ENCODE assay signal across 7 cellular contexts in the genomic region with DNA sequence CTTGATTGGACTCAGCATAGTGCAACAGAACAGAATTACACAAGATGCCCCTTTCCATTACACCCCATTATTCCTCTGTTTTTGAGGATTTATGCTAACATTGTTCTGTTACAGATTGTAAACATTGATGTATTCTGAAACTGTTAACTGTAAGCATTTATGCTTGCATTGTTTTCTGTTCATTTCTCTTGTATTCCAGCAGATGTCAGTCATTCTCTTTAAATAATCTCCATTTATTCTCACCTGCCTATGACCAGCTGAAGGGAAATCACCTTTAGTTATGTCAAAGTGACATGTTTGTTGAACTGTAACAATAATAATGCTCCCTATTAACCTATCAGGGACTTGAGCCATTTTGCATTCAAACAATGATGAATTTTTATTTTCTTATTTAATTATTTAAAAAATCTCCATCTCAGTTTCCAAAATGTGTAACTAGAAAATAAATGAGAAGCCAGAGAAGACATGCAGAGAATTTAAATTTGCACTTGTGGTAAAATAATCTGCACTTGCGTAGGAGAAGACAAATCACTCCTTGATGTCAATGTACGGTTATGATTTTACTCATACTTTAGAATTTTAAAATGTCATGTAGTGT. TPM values are rescaled to one million over a fixed set of nuclear protein-coding genes. Genes with fewer than 3 reads are reported as not detected.
A peak's percentile ranks its signal among the peaks of the same experiment; 100 is the strongest.
DNase-seq lines count a peak whose midpoint lies in the region; ATAC-seq, FAIRE-seq and TF ChIP-seq lines count a peak whose summit lies in the region.

No MANE protein-coding gene starts in this region.

- H3K4me2 ChIP-seq in mesendoderm (ENCODE audit: low read length), result no peak overlapping the region

- H3K4me3 ChIP-seq in WERI-Rb-1 (ENCODE audit: low read depth, low read length), result no peak overlapping the region
- H3K4me3 ChIP-seq in mesendoderm (ENCODE audit: low read length), result no peak overlapping the region
- no peak overlapping the region for H3K4me3 ChIP-seq in sigmoid colon

- no peak overlapping the region for H3K56ac ChIP-seq in mesendoderm (ENCODE audit: low read length)

- H3K9me3 ChIP-seq in WERI-Rb-1 (ENCODE audit: severe bottlenecking), result no peaks in the 10 kb centered on the region
- no peaks in the 10 kb centered on the region for H3K9me3 ChIP-seq in sigmoid colon

- no peaks in the 10 kb centered on the region for H3K79me1 ChIP-seq in mesendoderm (ENCODE audit: low read length)

- H2AK5ac ChIP-seq in mesendoderm (ENCODE audit: low read length), result no peak overlapping the region

- H3K18ac ChIP-seq in mesendoderm (ENCODE audit: low read length), result no peak overlapping the region

- no peak for TF ChIP-seq POLR2A in GM12891 (IDR thresholded peaks at IDR 0.05; ENCODE audit: low read depth, low read length)
- no peak for TF ChIP-seq POLR2A in sigmoid colon (IDR thresholded peaks at IDR 0.05)

- no peaks in the 10 kb centered on the region for H3K79me2 ChIP-seq in mesendoderm (ENCODE audit: control insufficient read depth, insufficient read depth, low read length)

- no peak for TF ChIP-seq EP300 in sigmoid colon (IDR thresholded peaks at IDR 0.05)

- intact Hi-C loops in sigmoid colon (cut with DNase I), result loop anchor here (5.0 kb wide), 1 partner anchor 669 kb away; no protein-coding TSS in a partner anchor

- H4K8ac ChIP-seq in mesendoderm (ENCODE audit: low read depth, low read length), result no peak overlapping the region

- TF ChIP-seq CTCF in WERI-Rb-1 (IDR thresholded peaks at IDR 0.05; ENCODE audit: low read depth, low read length) (peak; percentile 27; the same call in 1 of the 2 replicates), sigmoid colon (IDR thresholded peaks at IDR 0.05) (peak in 1 of 4 experiments; percentile 26)

- no peak overlapping the region for H3K27ac ChIP-seq in WERI-Rb-1
- no peak overlapping the region for H3K27ac ChIP-seq in mesendoderm (ENCODE audit: low read depth, low read length)
- no peak overlapping the region for H3K27ac ChIP-seq in sigmoid colon

- FAIRE-seq in GM12891 (lab: Jason Lieb, UNC), result peak; percentile 77

- H3K9ac ChIP-seq in mesendoderm (ENCODE audit: low read length), result no peak overlapping the region

- H3K23ac ChIP-seq in mesendoderm (ENCODE audit: low read length), result no peak overlapping the region

- no peaks in the 10 kb centered on the region for H3K27me3 ChIP-seq in WERI-Rb-1 (ENCODE audit: insufficient read depth, low read depth, severe bottlenecking)
- no peaks in the 10 kb centered on the region for H3K27me3 ChIP-seq in mesendoderm (ENCODE audit: insufficient read depth, low read length, poor library complexity)
- H3K27me3 ChIP-seq in sigmoid colon, result no peaks in the 10 kb centered on the region

- peak; percentile 76 for ATAC-seq in GM21447 (IDR thresholded peaks at IDR 0.05; ENCODE audit: unreplicated experiment)
- peak; percentile 81 for ATAC-seq in HG03521 (IDR thresholded peaks at IDR 0.05; ENCODE audit: unreplicated experiment)

- no peak overlapping the region for H2BK120ac ChIP-seq in mesendoderm (ENCODE audit: low read depth, low read length)

- H3K4ac ChIP-seq in mesendoderm (ENCODE audit: low read depth, low read length), result no peak overlapping the region

- no CpG with 5 or more reads among the region's 2 CpGs for WGBS in mesendoderm (ENCODE audit: extremely low coverage, insufficient coverage, low lambda C conversion rate)
- WGBS in sigmoid colon, 2 donors, result 89 to 91% methylated on average over 2 of the region's 2 CpGs

- H3K4me1 ChIP-seq in mesendoderm (ENCODE audit: control insufficient read depth, low read depth, low read length) (no peaks in the 10 kb centered on the region), sigmoid colon (no peaks in the 10 kb centered on the region)

- no peak overlapping the region for H2BK5ac ChIP-seq in mesendoderm (ENCODE audit: low read length)

- H4K5ac ChIP-seq in mesendoderm (ENCODE audit: low read length), result no peak overlapping the region

- H2BK15ac ChIP-seq in mesendoderm (replicated peaks; ENCODE audit: low read depth), result no peak overlapping the region

- no peaks in the 10 kb centered on the region for H3K36me3 ChIP-seq in WERI-Rb-1
- H3K36me3 ChIP-seq in mesendoderm (ENCODE audit: control insufficient read depth, insufficient read depth, low read length), result no peaks in the 10 kb centered on the region
- H3K36me3 ChIP-seq in sigmoid colon, result no peaks in the 10 kb centered on the region

- DNase-seq in GM12891 (ENCODE audit: insufficient read length, low spot score) (peak; percentile 9), WERI-Rb-1 (no peak), mesendoderm (peak; percentile 34), GDM1 (lab: John Stamatoyannopoulos, UW) (no peak), sigmoid colon (no peak)

TF ChIP-seq in GM12891, 5 proteins besides CTCF, POLR2A, EP300 and RAD21:
- TF ChIP-seq SPI1 (IDR thresholded peaks at IDR 0.05; ENCODE audit: low read depth, low read length), result no peak
- no peak for TF ChIP-seq POLR2AphosphoS5 (IDR thresholded peaks at IDR 0.05; ENCODE audit: low read depth, low read length)
- no peak for TF ChIP-seq POU2F2 (IDR thresholded peaks at IDR 0.05; ENCODE audit: low read depth, low read length)
- no peak for TF ChIP-seq TAF1 (IDR thresholded peaks at IDR 0.05; ENCODE audit: low read depth, low read length)
- no peak for TF ChIP-seq PAX5 (IDR thresholded peaks at IDR 0.05; ENCODE audit: insufficient read depth, low read length, severe bottlenecking)
TF ChIP-seq in GM12891: peak in this region for 0.

RNA-seq across cellular contexts. Expression of gene SPCS3, which starts 58.0 kb away (rescaled TPM):
- 33.3 TPM for polyA plus RNA-seq in GM12891 (2012; ENCODE audit: low read depth, missing spikeins)
- polyA plus RNA-seq in mesendoderm (2013, experiment 1 of 2), result 71.5 TPM
- polyA plus RNA-seq in mesendoderm (2013, experiment 2 of 2), result 69.3 TPM
- 100 to 1,000 TPM in 2 of 4 donors, 10 to 100 TPM in 2; 80.9 to 119 (median 107) TPM for total RNA-seq in sigmoid colon
- polyA plus RNA-seq in sigmoid colon, result 10 to 100 TPM in 2 of 3 donors, 1 to 10 TPM in 1; 6.6 to 36.5 (median 11.1) TPM

Comparison
In these comparisons a context has a peak if more than half of its experiments do, and no peak if none do; other contexts are left out.
1. DNase-seq: peak in GM12891 (single experiment) and mesendoderm (single experiment); none in WERI-Rb-1 (single experiment), GDM1 (single experiment) and sigmoid colon (single experiment).